2 cellular contexts compared by ENCODE assay signal in the genomic region with DNA sequence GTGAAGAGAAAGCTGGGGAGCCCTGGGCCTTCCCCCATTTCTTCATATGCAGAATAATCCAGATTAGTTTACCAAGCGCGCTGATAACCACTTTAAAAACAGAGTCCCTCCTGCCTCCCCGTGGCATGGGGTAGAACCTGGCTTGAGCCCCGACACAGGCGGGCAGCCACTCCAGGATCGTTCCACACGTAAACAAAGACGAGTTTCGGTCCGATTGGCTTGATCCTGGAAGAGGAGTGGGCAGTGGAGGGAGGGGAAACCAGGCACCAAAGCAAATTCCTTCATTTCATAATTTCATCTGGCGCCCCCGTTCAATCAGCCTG.
TF ChIP-seq lines count a peak whose summit lies in the region.

No MANE protein-coding gene starts in this region.

TF ChIP-seq in HCT116, 20 proteins besides CTCF, POLR2A, EP300 and RAD21 (continued from another document):
- TF ChIP-seq, protein P1, sequence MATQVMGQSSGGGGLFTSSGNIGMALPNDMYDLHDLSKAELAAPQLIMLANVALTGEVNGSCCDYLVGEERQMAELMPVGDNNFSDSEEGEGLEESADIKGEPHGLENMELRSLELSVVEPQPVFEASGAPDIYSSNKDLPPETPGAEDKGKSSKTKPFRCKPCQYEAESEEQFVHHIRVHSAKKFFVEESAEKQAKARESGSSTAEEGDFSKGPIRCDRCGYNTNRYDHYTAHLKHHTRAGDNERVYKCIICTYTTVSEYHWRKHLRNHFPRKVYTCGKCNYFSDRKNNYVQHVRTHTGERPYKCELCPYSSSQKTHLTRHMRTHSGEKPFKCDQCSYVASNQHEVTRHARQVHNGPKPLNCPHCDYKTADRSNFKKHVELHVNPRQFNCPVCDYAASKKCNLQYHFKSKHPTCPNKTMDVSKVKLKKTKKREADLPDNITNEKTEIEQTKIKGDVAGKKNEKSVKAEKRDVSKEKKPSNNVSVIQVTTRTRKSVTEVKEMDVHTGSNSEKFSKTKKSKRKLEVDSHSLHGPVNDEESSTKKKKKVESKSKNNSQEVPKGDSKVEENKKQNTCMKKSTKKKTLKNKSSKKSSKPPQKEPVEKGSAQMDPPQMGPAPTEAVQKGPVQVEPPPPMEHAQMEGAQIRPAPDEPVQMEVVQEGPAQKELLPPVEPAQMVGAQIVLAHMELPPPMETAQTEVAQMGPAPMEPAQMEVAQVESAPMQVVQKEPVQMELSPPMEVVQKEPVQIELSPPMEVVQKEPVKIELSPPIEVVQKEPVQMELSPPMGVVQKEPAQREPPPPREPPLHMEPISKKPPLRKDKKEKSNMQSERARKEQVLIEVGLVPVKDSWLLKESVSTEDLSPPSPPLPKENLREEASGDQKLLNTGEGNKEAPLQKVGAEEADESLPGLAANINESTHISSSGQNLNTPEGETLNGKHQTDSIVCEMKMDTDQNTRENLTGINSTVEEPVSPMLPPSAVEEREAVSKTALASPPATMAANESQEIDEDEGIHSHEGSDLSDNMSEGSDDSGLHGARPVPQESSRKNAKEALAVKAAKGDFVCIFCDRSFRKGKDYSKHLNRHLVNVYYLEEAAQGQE (IDR thresholded peaks at IDR 0.05; ENCODE audit: low read depth) = no peak
- TF ChIP-seq SRF (IDR thresholded peaks at IDR 0.05; ENCODE audit: low read depth) (no peak), CEBPB (IDR thresholded peaks at IDR 0.05; ENCODE audit: low read depth) (no peak), FOSL1 (IDR thresholded peaks at IDR 0.05; ENCODE audit: low read depth) (no peak)

TF ChIP-seq in WTC11, 78 proteins besides CTCF, POLR2A, EP300 and RAD21 (continued from another document):
- TF ChIP-seq, protein P2, sequence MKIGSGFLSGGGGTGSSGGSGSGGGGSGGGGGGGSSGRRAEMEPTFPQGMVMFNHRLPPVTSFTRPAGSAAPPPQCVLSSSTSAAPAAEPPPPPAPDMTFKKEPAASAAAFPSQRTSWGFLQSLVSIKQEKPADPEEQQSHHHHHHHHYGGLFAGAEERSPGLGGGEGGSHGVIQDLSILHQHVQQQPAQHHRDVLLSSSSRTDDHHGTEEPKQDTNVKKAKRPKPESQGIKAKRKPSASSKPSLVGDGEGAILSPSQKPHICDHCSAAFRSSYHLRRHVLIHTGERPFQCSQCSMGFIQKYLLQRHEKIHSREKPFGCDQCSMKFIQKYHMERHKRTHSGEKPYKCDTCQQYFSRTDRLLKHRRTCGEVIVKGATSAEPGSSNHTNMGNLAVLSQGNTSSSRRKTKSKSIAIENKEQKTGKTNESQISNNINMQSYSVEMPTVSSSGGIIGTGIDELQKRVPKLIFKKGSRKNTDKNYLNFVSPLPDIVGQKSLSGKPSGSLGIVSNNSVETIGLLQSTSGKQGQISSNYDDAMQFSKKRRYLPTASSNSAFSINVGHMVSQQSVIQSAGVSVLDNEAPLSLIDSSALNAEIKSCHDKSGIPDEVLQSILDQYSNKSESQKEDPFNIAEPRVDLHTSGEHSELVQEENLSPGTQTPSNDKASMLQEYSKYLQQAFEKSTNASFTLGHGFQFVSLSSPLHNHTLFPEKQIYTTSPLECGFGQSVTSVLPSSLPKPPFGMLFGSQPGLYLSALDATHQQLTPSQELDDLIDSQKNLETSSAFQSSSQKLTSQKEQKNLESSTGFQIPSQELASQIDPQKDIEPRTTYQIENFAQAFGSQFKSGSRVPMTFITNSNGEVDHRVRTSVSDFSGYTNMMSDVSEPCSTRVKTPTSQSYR (CRISPR knock-in tag; IDR thresholded peaks at IDR 0.05) = no peak
- TF ChIP-seq, protein P3, sequence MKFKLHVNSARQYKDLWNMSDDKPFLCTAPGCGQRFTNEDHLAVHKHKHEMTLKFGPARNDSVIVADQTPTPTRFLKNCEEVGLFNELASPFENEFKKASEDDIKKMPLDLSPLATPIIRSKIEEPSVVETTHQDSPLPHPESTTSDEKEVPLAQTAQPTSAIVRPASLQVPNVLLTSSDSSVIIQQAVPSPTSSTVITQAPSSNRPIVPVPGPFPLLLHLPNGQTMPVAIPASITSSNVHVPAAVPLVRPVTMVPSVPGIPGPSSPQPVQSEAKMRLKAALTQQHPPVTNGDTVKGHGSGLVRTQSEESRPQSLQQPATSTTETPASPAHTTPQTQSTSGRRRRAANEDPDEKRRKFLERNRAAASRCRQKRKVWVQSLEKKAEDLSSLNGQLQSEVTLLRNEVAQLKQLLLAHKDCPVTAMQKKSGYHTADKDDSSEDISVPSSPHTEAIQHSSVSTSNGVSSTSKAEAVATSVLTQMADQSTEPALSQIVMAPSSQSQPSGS (CRISPR knock-in tag; IDR thresholded peaks at IDR 0.05; ENCODE audit: borderline replicate concordance, low read depth) = no peak
- TF ChIP-seq, protein P4, sequence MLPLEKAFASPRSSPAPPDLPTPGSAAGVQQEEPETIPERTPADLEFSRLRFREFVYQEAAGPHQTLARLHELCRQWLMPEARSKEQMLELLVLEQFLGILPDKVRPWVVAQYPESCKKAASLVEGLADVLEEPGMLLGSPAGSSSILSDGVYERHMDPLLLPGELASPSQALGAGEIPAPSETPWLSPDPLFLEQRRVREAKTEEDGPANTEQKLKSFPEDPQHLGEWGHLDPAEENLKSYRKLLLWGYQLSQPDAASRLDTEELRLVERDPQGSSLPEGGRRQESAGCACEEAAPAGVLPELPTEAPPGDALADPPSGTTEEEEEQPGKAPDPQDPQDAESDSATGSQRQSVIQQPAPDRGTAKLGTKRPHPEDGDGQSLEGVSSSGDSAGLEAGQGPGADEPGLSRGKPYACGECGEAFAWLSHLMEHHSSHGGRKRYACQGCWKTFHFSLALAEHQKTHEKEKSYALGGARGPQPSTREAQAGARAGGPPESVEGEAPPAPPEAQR (CRISPR knock-in tag; IDR thresholded peaks at IDR 0.05) = no peak
- TF ChIP-seq ZNF423 (CRISPR knock-in tag; IDR thresholded peaks at IDR 0.05) = no peak
- no peak for TF ChIP-seq SOX15 (CRISPR knock-in tag; IDR thresholded peaks at IDR 0.05)
- no peak for TF ChIP-seq ZNF219 (CRISPR knock-in tag; IDR thresholded peaks at IDR 0.05; ENCODE audit: borderline replicate concordance)
- no peak for TF ChIP-seq ZNF232 (CRISPR knock-in tag; IDR thresholded peaks at IDR 0.05)
- no peak for TF ChIP-seq ZNF263 (CRISPR knock-in tag; IDR thresholded peaks at IDR 0.05; ENCODE audit: low read depth)
- TF ChIP-seq FOXJ3 (CRISPR knock-in tag; IDR thresholded peaks at IDR 0.05; ENCODE audit: borderline replicate concordance) = no peak
- TF ChIP-seq ELF4 (CRISPR knock-in tag; IDR thresholded peaks at IDR 0.05; ENCODE audit: low read depth) = no peak
- TF ChIP-seq, protein P5, sequence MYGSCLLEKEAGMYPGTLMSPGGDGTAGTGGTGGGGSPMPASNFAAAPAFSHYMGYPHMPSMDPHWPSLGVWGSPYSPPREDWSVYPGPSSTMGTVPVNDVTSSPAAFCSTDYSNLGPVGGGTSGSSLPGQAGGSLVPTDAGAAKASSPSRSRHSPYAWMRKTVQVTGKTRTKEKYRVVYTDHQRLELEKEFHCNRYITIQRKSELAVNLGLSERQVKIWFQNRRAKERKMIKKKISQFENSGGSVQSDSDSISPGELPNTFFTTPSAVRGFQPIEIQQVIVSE (CRISPR knock-in tag; IDR thresholded peaks at IDR 0.05; ENCODE audit: borderline replicate concordance) = no peak
- no peak for TF ChIP-seq IRF2 (CRISPR knock-in tag; IDR thresholded peaks at IDR 0.05; ENCODE audit: borderline replicate concordance, low read depth)
- no peak for TF ChIP-seq ZNF671 (CRISPR knock-in tag; IDR thresholded peaks at IDR 0.05)
- no peak for TF ChIP-seq TCF7 (CRISPR knock-in tag; IDR thresholded peaks at IDR 0.05; ENCODE audit: low read depth)
- no peak for TF ChIP-seq RELA (CRISPR knock-in tag; IDR thresholded peaks at IDR 0.05; ENCODE audit: borderline replicate concordance)
- no peak for TF ChIP-seq ATF1 (CRISPR knock-in tag; IDR thresholded peaks at IDR 0.05)
